ENCODE assay signal across 19 cellular contexts in genomic region chrX:69320116-69320515, GRCh38.
A peak's percentile ranks its signal among the peaks of the same experiment; 100 is the strongest.
DNase-seq lines count a peak whose midpoint lies in the region; ATAC-seq and TF ChIP-seq lines count a peak whose summit lies in the region.
"Had no signal": no experiment of that assay in that cellular context is flagged by ENCODE, and none has a peak within 500 bp of the region (broad histone marks: within the 10 kb centered on the region; RNA-seq: fewer than 3 reads in every experiment).

No MANE protein-coding gene starts in this region.

- H3K4me1 Mint-ChIP-seq in WTC11, result peaks cover 49% of the 10 kb centered on the region
- H3K4me1 Mint-ChIP-seq in glutamatergic neuron (ENCODE audit: low read depth, unreplicated experiment), result peaks cover 30% of the 10 kb centered on the region
- H3K4me1 Mint-ChIP-seq: B cell; CD4-positive, CD25-positive, alpha-beta regulatory T cell had no signal

- POLR2A ChIA-PET in WTC11 (lab: Charles Lee), result no interaction called here

- TF ChIP-seq POLR2A in stomach (IDR thresholded peaks at IDR 0.05), result no peak

- CTCF ChIA-PET in WTC11 (lab: Charles Lee), result interaction anchor here (0.6 to 2.2 kb wide), 2 partner anchors 68 to 166 kb away, joined by 3 to 8 read pairs; no protein-coding TSS in a partner anchor

- H3K27me3 ChIP-seq in stomach, result peaks cover 0 to 16% (median 0%) of the 10 kb centered on the region in 3 donors
- H3K27me3 ChIP-seq in HAP-1 (ENCODE audit: low read depth), result no peaks in the 10 kb centered on the region

- H3K4me3 Mint-ChIP-seq in WTC11 (no peak overlapping the region), glutamatergic neuron (ENCODE audit: unreplicated experiment) (no peak overlapping the region)
- H3K4me3 Mint-ChIP-seq: B cell; CD4-positive, CD25-positive, alpha-beta regulatory T cell had no signal

- H3K36me3 Mint-ChIP-seq in WTC11, result no peaks in the 10 kb centered on the region
- no peaks in the 10 kb centered on the region for H3K36me3 Mint-ChIP-seq in glutamatergic neuron (ENCODE audit: unreplicated experiment)
- H3K36me3 Mint-ChIP-seq: CD4-positive, CD25-positive, alpha-beta regulatory T cell had no signal

- H3K27me3 Mint-ChIP-seq in WTC11 (ENCODE audit: low read depth) (peaks cover 14% of the 10 kb centered on the region), glutamatergic neuron (ENCODE audit: unreplicated experiment) (peaks cover 3% of the 10 kb centered on the region)
- H3K27me3 Mint-ChIP-seq: CD4-positive, CD25-positive, alpha-beta regulatory T cell had no signal

- DNase-seq in GM13977 (ENCODE audit: low spot score) (peak; percentile 5), WTC11 (ENCODE audit: low spot score) (no peak), glutamatergic neuron (no peak), stomach (peak; percentile 15), RKO (ENCODE audit: low spot score) (no peak), NOMO-1 treated with DMSO at 0.1 percent for 48 hours (lab: John Stamatoyannopoulos, UW; ENCODE audit: unreplicated experiment) (no peak), HAP-1 (ENCODE audit: low spot score in 2 of 2) (no peak)
- DNase-seq: ACHN; CD4-positive, CD25-positive, alpha-beta regulatory T cell; EL; H9; NCI-H1048; NCI-H146; NCI-H2081 treated with DMSO at 0.1 percent for 48 hours; NCI-H510A treated with DMSO at 0.1 percent for 48 hours; Right ventricle myocardium superior had no signal

- H3K4me1 ChIP-seq in stomach (no peaks in the 10 kb centered on the region), HAP-1 (no peaks in the 10 kb centered on the region)

- H3K27ac Mint-ChIP-seq in WTC11 (peak overlapping the region; percentile 15), glutamatergic neuron (ENCODE audit: unreplicated experiment) (peak overlapping the region; percentile 66)
- H3K27ac Mint-ChIP-seq: B cell; CD4-positive, CD25-positive, alpha-beta regulatory T cell; H9 had no signal

- H3K4me3 ChIP-seq in stomach, result no peak overlapping the region
- no peak overlapping the region for H3K4me3 ChIP-seq in HAP-1
- H3K4me3 ChIP-seq: SK-N-MC had no signal

- in situ Hi-C loops in GM13977 (cut with MboI; ENCODE audit: low pct_unique_long_range_greater_than_20kb, low sequenced_read_pairs, unreplicated experiment), result no loop called here
- in situ Hi-C loops in HAP-1 (cut with MboI; ENCODE audit: low sequenced_read_pairs), result no loop called here

- 17 to 62% (median 32%) methylated on average over 1 of the region's 1 CpG for WGBS in stomach, 5 donors

- intact Hi-C loops in stomach (cut with DNase I; ENCODE audit: low total_unique reads), result no loop called here

- TF ChIP-seq EP300 in stomach (IDR thresholded peaks at IDR 0.05), result no peak

- H3K36me3 ChIP-seq in stomach, result no peaks in the 10 kb centered on the region
- no peaks in the 10 kb centered on the region for H3K36me3 ChIP-seq in HAP-1 (replicated peaks)

- H3K9me3 ChIP-seq in stomach, result no peaks in the 10 kb centered on the region
- H3K9me3 ChIP-seq in HAP-1, result no peaks in the 10 kb centered on the region

- no peak; the same call in 1 of the 2 replicates for ATAC-seq in WTC11
- ATAC-seq: Panc1 had no signal

- TF ChIP-seq CTCF in GM13977 (IDR thresholded peaks at IDR 0.05; ENCODE audit: extremely low read depth, insufficient read depth, missing control alignments) (no peak), WTC11 (IDR thresholded peaks at IDR 0.05) (no peak), glutamatergic neuron (IDR thresholded peaks at IDR 0.05; ENCODE audit: partially characterized antibody, unreplicated experiment) (no peak), stomach (IDR thresholded peaks at IDR 0.05) (no peak)

- no peak overlapping the region for H3K27ac ChIP-seq in stomach

- H3K9me3 Mint-ChIP-seq in WTC11 (no peaks in the 10 kb centered on the region), glutamatergic neuron (ENCODE audit: unreplicated experiment) (peaks cover 2% of the 10 kb centered on the region)
- H3K9me3 Mint-ChIP-seq: CD4-positive, CD25-positive, alpha-beta regulatory T cell had no signal

TF ChIP-seq in WTC11, 78 proteins besides CTCF, POLR2A, EP300 and RAD21 (continues in another document):
- TF ChIP-seq JUN (CRISPR knock-in tag; IDR thresholded peaks at IDR 0.05), result no peak
- TF ChIP-seq SOX15 (CRISPR knock-in tag; IDR thresholded peaks at IDR 0.05), result no peak
- no peak for TF ChIP-seq NR2C2 (CRISPR knock-in tag; IDR thresholded peaks at IDR 0.05)
- no peak for TF ChIP-seq ATF6 (CRISPR knock-in tag; IDR thresholded peaks at IDR 0.05)
- TF ChIP-seq ZNF532 (CRISPR knock-in tag; IDR thresholded peaks at IDR 0.05; ENCODE audit: borderline replicate concordance), result no peak
- no peak for TF ChIP-seq SP1 (CRISPR knock-in tag; conservative IDR thresholded peaks at IDR 0.05)
- TF ChIP-seq ZNF396 (CRISPR knock-in tag; IDR thresholded peaks at IDR 0.05; ENCODE audit: borderline replicate concordance), result no peak
- TF ChIP-seq TP53 (CRISPR knock-in tag; IDR thresholded peaks at IDR 0.05), result no peak
- TF ChIP-seq CREM (CRISPR knock-in tag; IDR thresholded peaks at IDR 0.05), result no peak
- TF ChIP-seq, protein P1, sequence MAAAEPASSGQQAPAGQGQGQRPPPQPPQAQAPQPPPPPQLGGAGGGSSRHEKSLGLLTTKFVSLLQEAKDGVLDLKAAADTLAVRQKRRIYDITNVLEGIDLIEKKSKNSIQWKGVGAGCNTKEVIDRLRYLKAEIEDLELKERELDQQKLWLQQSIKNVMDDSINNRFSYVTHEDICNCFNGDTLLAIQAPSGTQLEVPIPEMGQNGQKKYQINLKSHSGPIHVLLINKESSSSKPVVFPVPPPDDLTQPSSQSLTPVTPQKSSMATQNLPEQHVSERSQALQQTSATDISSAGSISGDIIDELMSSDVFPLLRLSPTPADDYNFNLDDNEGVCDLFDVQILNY (CRISPR knock-in tag; IDR thresholded peaks at IDR 0.05), result no peak
- no peak for TF ChIP-seq ZNF423 (CRISPR knock-in tag; IDR thresholded peaks at IDR 0.05)
- TF ChIP-seq, protein P2, sequence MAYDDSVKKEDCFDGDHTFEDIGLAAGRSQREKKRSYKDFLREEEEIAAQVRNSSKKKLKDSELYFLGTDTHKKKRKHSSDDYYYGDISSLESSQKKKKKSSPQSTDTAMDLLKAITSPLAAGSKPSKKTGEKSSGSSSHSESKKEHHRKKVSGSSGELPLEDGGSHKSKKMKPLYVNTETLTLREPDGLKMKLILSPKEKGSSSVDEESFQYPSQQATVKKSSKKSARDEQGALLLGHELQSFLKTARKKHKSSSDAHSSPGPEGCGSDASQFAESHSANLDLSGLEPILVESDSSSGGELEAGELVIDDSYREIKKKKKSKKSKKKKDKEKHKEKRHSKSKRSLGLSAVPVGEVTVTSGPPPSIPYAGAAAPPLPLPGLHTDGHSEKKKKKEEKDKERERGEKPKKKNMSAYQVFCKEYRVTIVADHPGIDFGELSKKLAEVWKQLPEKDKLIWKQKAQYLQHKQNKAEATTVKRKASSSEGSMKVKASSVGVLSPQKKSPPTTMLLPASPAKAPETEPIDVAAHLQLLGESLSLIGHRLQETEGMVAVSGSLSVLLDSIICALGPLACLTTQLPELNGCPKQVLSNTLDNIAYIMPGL (CRISPR knock-in tag; IDR thresholded peaks at IDR 0.05), result no peak
- TF ChIP-seq ZNF121 (CRISPR knock-in tag; IDR thresholded peaks at IDR 0.05), result no peak

Comparison
In these comparisons a context has a peak if more than half of its experiments do, and no peak if none do; other contexts are left out.
1. DNase-seq: peak in GM13977 (single experiment) and stomach (single experiment); none in WTC11 (single experiment), glutamatergic neuron (single experiment), RKO (single experiment), NOMO-1 treated with DMSO at 0.1 percent for 48 hours (single experiment) and HAP-1 (0 of 2).